Comparison of ENCODE assay signal across 14 cellular contexts in the genomic region with DNA sequence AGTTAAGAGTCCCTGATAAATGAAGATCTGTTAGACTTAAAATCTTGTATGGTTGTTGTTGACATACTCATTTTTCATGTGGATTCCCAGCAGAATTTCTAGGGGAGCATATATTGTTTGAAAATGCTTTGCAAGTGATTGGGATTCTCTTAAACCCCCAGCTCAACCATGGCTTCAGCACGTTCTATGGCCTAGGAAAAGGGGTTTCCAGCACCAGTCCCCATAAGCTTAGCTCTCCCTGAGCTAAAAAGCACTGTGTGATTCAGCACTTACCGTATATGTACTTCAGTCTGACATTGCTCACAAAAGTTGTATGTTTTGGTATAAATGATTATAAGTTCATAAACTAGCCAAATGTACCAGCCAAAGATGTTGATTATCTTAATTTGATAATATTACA.
"Had no signal": no experiment of that assay in that cellular context is flagged by ENCODE, and none has a peak within 500 bp of the region (broad histone marks: within the 10 kb centered on the region; RNA-seq: fewer than 3 reads in every experiment).

No MANE protein-coding gene starts in this region.

- H3K4me1 ChIP-seq: esophagus squamous epithelium, left ventricle myocardium inferior, SJSA1 had no signal

- H3K4me3 Mint-ChIP-seq: brain, naive B cell had no signal

- H3K27me3 Mint-ChIP-seq: brain, naive B cell had no signal

- H3K4me3 ChIP-seq: coronary artery, esophagus squamous epithelium, left ventricle myocardium inferior, SJSA1 had no signal

- H3K9me3 Mint-ChIP-seq: brain, naive B cell had no signal

- H3K9me3 ChIP-seq: esophagus squamous epithelium, left ventricle myocardium inferior, SJSA1 had no signal

- H3K27ac Mint-ChIP-seq: brain, naive B cell had no signal

- H3K27me3 ChIP-seq: esophagus squamous epithelium, SJSA1 had no signal

- DNase-seq: activated CD4-positive, alpha-beta T cell treated with anti-CD3 and anti-CD28 coated beads for 48 hours; activated naive CD4-positive, alpha-beta T cell; amygdala; central memory CD4-positive, alpha-beta T cell; esophagus squamous epithelium; hippocampal formation; kidney; left ventricle myocardium inferior; naive B cell; stimulated activated CD4-positive, alpha-beta T cell treated with anti-CD3 and anti-CD28 coated beads, Interleukin-1b, Interleukin-23, amount 100 ng/mL, for 48 hours had no signal

- H3K27ac ChIP-seq: coronary artery, esophagus squamous epithelium, left ventricle myocardium inferior, SJSA1 had no signal

- H3K36me3 ChIP-seq: SJSA1 had no signal

- H3K4me1 Mint-ChIP-seq: brain, naive B cell had no signal

- FAIRE-seq: endothelial cell of umbilical vein had no signal
